Comparison of ENCODE assay signal across 19 cellular contexts in the genomic region with DNA sequence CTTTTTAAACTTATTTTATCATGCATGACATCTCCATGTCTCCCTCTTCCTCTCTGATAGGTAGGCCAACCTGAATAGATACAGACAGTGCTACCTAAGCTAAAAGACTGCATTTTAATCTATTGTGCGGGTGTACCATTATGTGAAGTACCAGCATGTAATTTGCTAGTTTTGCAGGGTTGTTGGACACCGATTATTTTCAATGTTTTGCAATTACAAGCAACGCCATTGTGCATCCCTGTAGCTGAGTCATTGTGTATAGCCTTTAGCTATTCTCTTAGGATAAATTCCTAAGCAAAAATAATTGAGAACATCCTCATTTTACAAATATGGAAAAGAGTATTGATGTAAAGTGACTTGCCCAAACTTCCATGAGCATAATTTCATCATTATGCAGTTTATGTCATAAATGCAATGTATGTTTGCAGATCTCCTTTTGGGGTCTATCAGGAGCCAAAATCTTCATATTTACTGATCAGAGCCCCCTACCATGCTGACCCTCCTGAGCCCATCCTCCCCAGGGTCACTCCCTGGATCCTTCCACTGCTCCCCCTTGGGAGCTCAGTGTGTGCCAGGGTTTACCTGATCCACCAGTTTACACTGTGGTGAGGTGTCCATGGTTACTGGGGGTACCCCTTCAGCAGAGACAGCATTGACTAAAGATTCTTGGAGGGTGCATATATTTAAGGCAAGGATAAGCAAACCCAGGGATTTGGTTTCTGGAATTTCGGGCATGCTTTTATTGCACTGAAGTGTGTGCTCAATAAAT.
"Had no signal": no experiment of that assay in that cellular context is flagged by ENCODE, and none has a peak within 500 bp of the region (broad histone marks: within the 10 kb centered on the region; RNA-seq: fewer than 3 reads in every experiment).

No MANE protein-coding gene starts in this region.

- H3K9me3 ChIP-seq: gastroesophageal sphincter, sigmoid colon, testis, tibial nerve had no signal

- H3K4me3 ChIP-seq: gastroesophageal sphincter, sigmoid colon, skin epidermis, testis, tibial nerve had no signal

- H3K27me3 ChIP-seq: testis, tibial nerve had no signal

- H3K27ac ChIP-seq: gastroesophageal sphincter, sigmoid colon, skin epidermis, testis, tibial nerve had no signal

- ATAC-seq: effector memory CD8-positive, alpha-beta T cell; gastroesophageal sphincter; left lobe of liver; naive thymus-derived CD4-positive, alpha-beta T cell; stimulated activated naive B cell treated with anti-CD40 and anti-IgM and Interleukin-4, amounts not matched to agents 10 μg/mL and 1 μg/mL and 100 μg/mL, for 72 hours; stimulated activated naive CD8-positive, alpha-beta T cell treated with anti-CD3 and anti-CD28 coated beads, Interleukin-15, amount 100 ng/mL, for 72 hours had no signal

- H3K36me3 ChIP-seq: gastroesophageal sphincter, sigmoid colon, tibial nerve had no signal

- H3K4me1 Mint-ChIP-seq: stimulated activated naive B cell treated with anti-CD40 and anti-IgM and Interleukin-4, amounts not matched to agents 10 μg/mL and 1 μg/mL and 100 μg/mL, for 72 hours; stimulated activated naive CD8-positive, alpha-beta T cell treated with anti-CD3 and anti-CD28 coated beads, Interleukin-15, amount 100 ng/mL, for 72 hours had no signal

- H3K4me1 ChIP-seq: gastroesophageal sphincter, sigmoid colon, testis, tibial nerve had no signal

- DNase-seq: effector memory CD8-positive, alpha-beta T cell; erythroblast; glutamatergic neuron; islet precursor cell; mammary epithelial cell; naive thymus-derived CD4-positive, alpha-beta T cell; nephron progenitor cell; posterior cingulate gyrus; sigmoid colon; stimulated activated CD4-positive, alpha-beta T cell treated with anti-CD3 and anti-CD28 coated beads, Interleukin-2, amount 100 ng/mL, for 24 hours; stimulated activated CD4-positive, alpha-beta T cell treated with anti-CD3 and anti-CD28 coated beads, Interleukin-4, amount 100 ng/mL, for 4 hours; stimulated activated naive B cell treated with anti-CD40 and anti-IgM and Interleukin-4, amounts not matched to agents 10 μg/mL and 1 μg/mL and 100 μg/mL, for 72 hours; stimulated activated naive CD8-positive, alpha-beta T cell treated with anti-CD3 and anti-CD28 coated beads, Interleukin-15, amount 100 ng/mL, for 72 hours; testis had no signal

- H3K9me3 Mint-ChIP-seq: dendritic cell treated with granulocyte-macrophage colony-stimulating factor and Interleukin-4, amounts not matched to agents 40 ng/mL and 50 ng/mL, for 4 days; effector memory CD8-positive, alpha-beta T cell; stimulated activated naive B cell treated with anti-CD40 and anti-IgM and Interleukin-4, amounts not matched to agents 10 μg/mL and 1 μg/mL and 100 μg/mL, for 72 hours; stimulated activated naive CD8-positive, alpha-beta T cell treated with anti-CD3 and anti-CD28 coated beads, Interleukin-15, amount 100 ng/mL, for 72 hours had no signal

- H3K36me3 Mint-ChIP-seq: stimulated activated naive B cell treated with anti-CD40 and anti-IgM and Interleukin-4, amounts not matched to agents 10 μg/mL and 1 μg/mL and 100 μg/mL, for 72 hours had no signal

- H3K27ac Mint-ChIP-seq: dendritic cell treated with granulocyte-macrophage colony-stimulating factor and Interleukin-4, amounts not matched to agents 40 ng/mL and 50 ng/mL, for 4 days; effector memory CD8-positive, alpha-beta T cell; naive thymus-derived CD4-positive, alpha-beta T cell; nephron progenitor cell; stimulated activated naive B cell treated with anti-CD40 and anti-IgM and Interleukin-4, amounts not matched to agents 10 μg/mL and 1 μg/mL and 100 μg/mL, for 72 hours; stimulated activated naive CD8-positive, alpha-beta T cell treated with anti-CD3 and anti-CD28 coated beads, Interleukin-15, amount 100 ng/mL, for 72 hours had no signal

- H3K4me3 Mint-ChIP-seq: dendritic cell treated with granulocyte-macrophage colony-stimulating factor and Interleukin-4, amounts not matched to agents 40 ng/mL and 50 ng/mL, for 4 days; effector memory CD8-positive, alpha-beta T cell; naive thymus-derived CD4-positive, alpha-beta T cell; nephron progenitor cell; stimulated activated naive B cell treated with anti-CD40 and anti-IgM and Interleukin-4, amounts not matched to agents 10 μg/mL and 1 μg/mL and 100 μg/mL, for 72 hours; stimulated activated naive CD8-positive, alpha-beta T cell treated with anti-CD3 and anti-CD28 coated beads, Interleukin-15, amount 100 ng/mL, for 72 hours had no signal
